In the genomic region with DNA sequence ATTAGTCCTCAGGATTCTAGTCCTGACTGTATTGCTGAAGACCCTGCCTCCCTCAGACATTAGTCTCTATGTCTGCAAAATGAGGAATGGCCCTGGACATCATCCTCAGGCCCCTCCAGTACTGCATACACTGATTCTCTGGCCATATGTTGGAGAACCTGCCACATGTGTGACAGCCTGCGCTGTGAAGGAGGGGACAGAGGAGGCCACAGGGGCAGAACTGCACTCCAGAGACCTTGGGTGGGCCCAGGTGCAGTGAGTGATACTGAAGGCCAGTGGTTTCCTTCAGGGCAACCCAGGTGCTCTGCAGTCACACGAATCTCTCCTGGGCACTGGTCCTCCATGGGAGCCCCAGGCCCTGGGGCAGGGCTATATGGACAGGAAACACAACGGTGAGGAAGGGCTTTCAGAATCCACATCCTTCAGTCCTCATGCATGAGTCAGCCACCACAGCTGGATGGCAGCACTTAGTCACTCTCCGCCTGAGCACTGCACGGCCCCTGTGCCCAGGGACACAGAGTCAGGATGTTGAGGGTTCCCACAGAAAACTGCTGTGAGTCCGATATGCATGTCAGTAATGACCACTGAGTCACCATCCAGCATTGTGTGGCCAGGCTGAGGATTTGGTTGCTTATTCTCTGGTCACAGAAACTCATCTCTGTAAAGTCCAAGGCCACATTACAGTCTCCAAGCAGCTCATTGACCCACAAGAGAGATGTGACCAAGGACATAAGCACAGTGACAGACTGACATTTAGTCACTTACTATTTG, we compare ENCODE assay signal across 9 cellular contexts. TPM values are rescaled to one million over a fixed set of nuclear protein-coding genes. Genes with fewer than 3 reads are reported as not detected.
DNase-seq lines count a peak whose midpoint lies in the region; ATAC-seq and TF ChIP-seq lines count a peak whose summit lies in the region.
"Had no signal": no experiment of that assay in that cellular context is flagged by ENCODE, and none has a peak within 500 bp of the region (broad histone marks: within the 10 kb centered on the region; RNA-seq: fewer than 3 reads in every experiment).

No MANE protein-coding gene starts in this region.

- peak overlapping the region; percentile 33 for H3K4me2 ChIP-seq in fibroblast of lung (ENCODE audit: extremely low read depth, insufficient read depth, low read length)

- H3K36me3 ChIP-seq in fibroblast of lung (ENCODE audit: control insufficient read depth, insufficient read depth, low read length), result no peaks in the 10 kb centered on the region

- H3K9ac ChIP-seq in fibroblast of lung (ENCODE audit: insufficient read depth, low read length), result no peak overlapping the region

- H3K9me3 ChIP-seq in fibroblast of lung (ENCODE audit: control insufficient read depth, insufficient read depth, low read depth, low read length), result no peaks in the 10 kb centered on the region

- H3K4me3 ChIP-seq in HFF-Myc (replicated peaks; ENCODE audit: low read depth, low read length), result no peak overlapping the region
- no peak overlapping the region for H3K4me3 ChIP-seq in fibroblast of lung (replicated peaks in 1 of 4; ENCODE audit: control extremely low read depth in 1 of 4, insufficient read depth in 1 of 4, low read depth in 3 of 4, low read length in 4 of 4)

- DNase-seq in ELR (ENCODE audit: low read depth) (peak; percentile 100), HFF-Myc (ENCODE audit: extremely low read depth, low read depth) (peak; percentile 88), SK-MEL-5 (ENCODE audit: low read depth, low spot score) (peak; percentile 68), fibroblast of lung (ENCODE audit: low read depth in 2 of 2) (peak; percentile 91 to 99), activated gamma-delta T cell (lab: John Stamatoyannopoulos, UW) (no peak), putamen (ENCODE audit: low spot score) (no peak)
- DNase-seq in stimulated activated CD4-positive, alpha-beta T cell treated with anti-CD3 and anti-CD28 coated beads, Interleukin-2, amount 100 ng/mL, for 24 hours, result peak; percentile 20 to 62
- DNase-seq: naive B cell had no signal

- no peak for ATAC-seq in GM21526 (IDR thresholded peaks at IDR 0.05; ENCODE audit: low FRiP score, unreplicated experiment)

- in situ Hi-C loops in SK-MEL-5 (cut with HindIII; ENCODE audit: low pct_unique_long_range_greater_than_20kb, low sequenced_read_pairs), result no loop called here

- peaks cover 28% of the 10 kb centered on the region for H3K4me1 ChIP-seq in fibroblast of lung (ENCODE audit: control insufficient read depth, extremely low read depth, insufficient read depth, low read length)

- no peak overlapping the region for H2AFZ ChIP-seq in fibroblast of lung (ENCODE audit: low read length)

- H3K79me2 ChIP-seq in fibroblast of lung (ENCODE audit: control insufficient read depth, insufficient read depth, low read length), result no peaks in the 10 kb centered on the region

- peak overlapping the region; percentile 75 for H3K27ac ChIP-seq in fibroblast of lung (ENCODE audit: insufficient read depth, low read length)

- TF ChIP-seq CTCF in HFF-Myc (IDR thresholded peaks at IDR 0.05; ENCODE audit: low read depth, low read length, missing control alignments) (peak; percentile 34), fibroblast of lung (conservative IDR thresholded peaks at IDR 0.05 in 1 of 2, IDR thresholded peaks at IDR 0.05 in 1 of 2; ENCODE audit: low read depth in 1 of 2, low read length in 2 of 2) (peak in 1 of 2 donors; percentile 45)

- no peaks in the 10 kb centered on the region for H4K20me1 ChIP-seq in fibroblast of lung (ENCODE audit: control insufficient read depth, extremely low read depth, insufficient read depth, low read length)

- H3K27me3 ChIP-seq in fibroblast of lung (ENCODE audit: control insufficient read depth, insufficient read depth, low read length), result no peaks in the 10 kb centered on the region

RNA-seq across cellular contexts. Expression of gene ME3, which starts 39.7 kb away (rescaled TPM):
- total RNA-seq in SK-MEL-5 (2014; rRNA removed; shearing (Covaris generic)), result not detected in 2 replicates
- not detected in 2 replicates for polyA plus RNA-seq in SK-MEL-5 (2015; cell fraction: cytosol; rRNA removed)
- not detected in 2 replicates for polyA plus RNA-seq in SK-MEL-5 (2015; cell fraction: nucleus; rRNA removed)
- 50.7 and 63.2 TPM in 2 replicates for total RNA-seq in fibroblast of lung
- 8.8 and 9.6 TPM in 2 replicates for polyA plus RNA-seq in fibroblast of lung
- 7.7 and 11.5 TPM in 2 replicates for polyA plus RNA-seq in fibroblast of lung (2012)
- 11.6 and 12.4 TPM in 2 replicates for polyA minus RNA-seq in fibroblast of lung (ENCODE audit: low replicate concordance)

Comparison
In these comparisons a context has a peak if more than half of its experiments do, and no peak if none do; other contexts are left out.
1. DNase-seq: peak in ELR (single experiment), HFF-Myc (single experiment), SK-MEL-5 (single experiment), fibroblast of lung (2 of 2) and stimulated activated CD4-positive, alpha-beta T cell treated with anti-CD3 and anti-CD28 coated beads, Interleukin-2, amount 100 ng/mL, for 24 hours (2 of 2); none in activated gamma-delta T cell (single experiment) and putamen (single experiment).
2. RNA of gene ME3, which starts 39.7 kb away (total RNA-seq): 50.7 to 63.2 TPM in fibroblast of lung; not detected in SK-MEL-5; every median in the first group is over 10 times any median in the second.